Comparison of ENCODE assay signal across 29 cellular contexts in genomic region chr13:109875746-109876145, GRCh38.
A peak's percentile ranks its signal among the peaks of the same experiment; 100 is the strongest.
DNase-seq lines count a peak whose midpoint lies in the region; ATAC-seq, FAIRE-seq and TF ChIP-seq lines count a peak whose summit lies in the region.
"Had no signal": no experiment of that assay in that cellular context is flagged by ENCODE, and none has a peak within 500 bp of the region (broad histone marks: within the 10 kb centered on the region; RNA-seq: fewer than 3 reads in every experiment).

No MANE protein-coding gene starts in this region.

- H3K4me3 ChIP-seq in GM23338 (no peak overlapping the region), adrenal gland (no peak overlapping the region), lung (no peak overlapping the region), tibial artery (no peak overlapping the region)
- H3K4me3 ChIP-seq: right lobe of liver, SJCRH30, transverse colon had no signal

- no peak for TF ChIP-seq POLR2A in adrenal gland (IDR thresholded peaks at IDR 0.05)
- no peak for TF ChIP-seq POLR2A in H54 (IDR thresholded peaks at IDR 0.05; ENCODE audit: low read depth, low read length)

- H4K20me1 ChIP-seq in GM23338 (replicated peaks; ENCODE audit: insufficient read depth) = no peaks in the 10 kb centered on the region

- no peak for DNase-seq in GM23338 (ENCODE audit: low spot score)
- DNase-seq in adrenal gland = no peak
- no peak for DNase-seq in lung (ENCODE audit: low spot score)
- DNase-seq in tibial artery = no peak
- DNase-seq in H54 (ENCODE audit: insufficient read length, low spot score) = no peak
- DNase-seq: activated CD4-positive, alpha-beta T cell treated with anti-CD3 and anti-CD28 coated beads, Interleukin-2, amount 10 ng/mL, durations not matched to agents 24 days and 14 days; activated CD8-positive, alpha-beta memory T cell treated with anti-CD3 and anti-CD28 coated beads, Interleukin-2, amount 10 ng/mL, durations not matched to agents 7 days and 5 days; activated naive CD4-positive, alpha-beta T cell; activated T-cell treated with anti-CD3 and anti-CD28 coated beads, Interleukin-2, amount 50 U/mL, for 48 hours; Calu3; effector memory CD4-positive, alpha-beta T cell; erythroblast; NCI-H1694; NCI-H2171; NCI-H524; NK-92 treated with Interleukin-12 subunit alpha and Interleukin-12 subunit beta, amount 100 ng/mL, for 24 hours; right lobe of liver; SJCRH30; stimulated activated CD4-positive, alpha-beta T cell treated with anti-CD3 and anti-CD28 coated beads, Interleukin-15, amount 100 ng/mL, for 24 hours; stimulated activated naive CD4-positive, alpha-beta T cell treated with Interleukin-2 at 50 U/mL for 16 hours; transverse colon had no signal

- WGBS in adrenal gland, 4 donors = 48 to 66% (median 57%) methylated on average over 4 of the region's 4 CpGs
- 71 to 85% methylated on average over 4 of the region's 4 CpGs for WGBS in lung, 2 donors

- no peak overlapping the region for H3K27ac ChIP-seq in GM23338 (ENCODE audit: low read depth)
- H3K27ac ChIP-seq in adrenal gland = peak overlapping the region in 3 of 5 donors; percentile 46 to 81 (median 61)
- H3K27ac ChIP-seq in lung (ENCODE audit: low read depth in 1 of 2, low read length in 1 of 2) = peak overlapping the region; percentile 18 to 37
- peak overlapping the region; percentile 54 to 72 for H3K27ac ChIP-seq in tibial artery
- H3K27ac ChIP-seq: right lobe of liver, transverse colon had no signal

- intact Hi-C loops in adrenal gland (cut with DNase I) (no loop called here), tibial artery (cut with DNase I; ENCODE audit: low total_unique reads) (no loop called here)

- H3K36me3 ChIP-seq in GM23338 (ENCODE audit: insufficient read depth) (no peaks in the 10 kb centered on the region), adrenal gland (replicated peaks in 1 of 2) (no peaks in the 10 kb centered on the region), lung (ENCODE audit: control insufficient read depth in 2 of 2, insufficient read depth in 2 of 2, low read length in 2 of 2) (no peaks in the 10 kb centered on the region), tibial artery (no peaks in the 10 kb centered on the region)
- H3K36me3 ChIP-seq: brain microvascular endothelial cell, right lobe of liver, SJCRH30, transverse colon had no signal

- H3K4me3 Mint-ChIP-seq in GM23338 = no peak overlapping the region
- H3K4me3 Mint-ChIP-seq: activated CD4-positive, alpha-beta T cell treated with anti-CD3 and anti-CD28 coated beads, Interleukin-2, amount 10 ng/mL, durations not matched to agents 24 days and 14 days; activated CD8-positive, alpha-beta memory T cell treated with anti-CD3 and anti-CD28 coated beads, Interleukin-2, amount 10 ng/mL, durations not matched to agents 7 days and 5 days; CD14-positive monocyte; HFFc6; memory B cell had no signal

- H3K9me3 Mint-ChIP-seq in GM23338 = no peaks in the 10 kb centered on the region
- H3K9me3 Mint-ChIP-seq: activated CD4-positive, alpha-beta T cell treated with anti-CD3 and anti-CD28 coated beads, Interleukin-2, amount 10 ng/mL, durations not matched to agents 24 days and 14 days; HFFc6; memory B cell had no signal

- H3K9me3 ChIP-seq in adrenal gland (replicated peaks in 1 of 3) (no peaks in the 10 kb centered on the region), lung (ENCODE audit: control insufficient read depth in 2 of 2, insufficient read depth in 1 of 2, low read length in 1 of 2) (no peaks in the 10 kb centered on the region), tibial artery (no peaks in the 10 kb centered on the region)
- H3K9me3 ChIP-seq: right lobe of liver, SJCRH30, transverse colon had no signal

- no peaks in the 10 kb centered on the region for H3K4me1 ChIP-seq in GM23338 (ENCODE audit: insufficient read depth)
- H3K4me1 ChIP-seq in adrenal gland (replicated peaks in 1 of 2) = peaks cover 13 to 19% of the 10 kb centered on the region in 2 donors
- peaks cover 0 to 2% of the 10 kb centered on the region in 2 donors for H3K4me1 ChIP-seq in lung (ENCODE audit: control insufficient read depth in 2 of 2, insufficient read depth in 2 of 2, low read length in 2 of 2)
- peaks cover 0 to 23% (median 17%) of the 10 kb centered on the region in 4 donors for H3K4me1 ChIP-seq in tibial artery
- H3K4me1 ChIP-seq: SJCRH30, transverse colon had no signal

- no peak overlapping the region for H3K27ac Mint-ChIP-seq in GM23338
- H3K27ac Mint-ChIP-seq: activated CD4-positive, alpha-beta T cell treated with anti-CD3 and anti-CD28 coated beads, Interleukin-2, amount 10 ng/mL, durations not matched to agents 24 days and 14 days; activated CD8-positive, alpha-beta memory T cell treated with anti-CD3 and anti-CD28 coated beads, Interleukin-2, amount 10 ng/mL, durations not matched to agents 7 days and 5 days; CD14-positive monocyte; HFFc6; memory B cell had no signal

- FAIRE-seq in H54 (lab: Jason Lieb, UNC) = no peak
- FAIRE-seq: colon had no signal

- no peaks in the 10 kb centered on the region for H3K27me3 Mint-ChIP-seq in GM23338 (ENCODE audit: insufficient read depth, low read depth, poor library complexity)
- H3K27me3 Mint-ChIP-seq: activated CD8-positive, alpha-beta memory T cell treated with anti-CD3 and anti-CD28 coated beads, Interleukin-2, amount 10 ng/mL, durations not matched to agents 7 days and 5 days; memory B cell had no signal

- H3K79me2 ChIP-seq in GM23338 (replicated peaks; ENCODE audit: insufficient read depth) = no peaks in the 10 kb centered on the region

- H3K4me1 Mint-ChIP-seq in GM23338 = peaks cover 11% of the 10 kb centered on the region
- H3K4me1 Mint-ChIP-seq: activated CD4-positive, alpha-beta T cell treated with anti-CD3 and anti-CD28 coated beads, Interleukin-2, amount 10 ng/mL, durations not matched to agents 24 days and 14 days; activated CD8-positive, alpha-beta memory T cell treated with anti-CD3 and anti-CD28 coated beads, Interleukin-2, amount 10 ng/mL, durations not matched to agents 7 days and 5 days; CD14-positive monocyte; memory B cell had no signal

- TF ChIP-seq CTCF in GM23338 (conservative IDR thresholded peaks at IDR 0.05; ENCODE audit: low read depth in 2 of 2) (no peak), adrenal gland (IDR thresholded peaks at IDR 0.05) (no peak), lung (IDR thresholded peaks at IDR 0.05; ENCODE audit: control extremely low read depth, extremely low read depth) (no peak), tibial artery (IDR thresholded peaks at IDR 0.05) (no peak)

- no peaks in the 10 kb centered on the region for H3K9me2 ChIP-seq in GM23338 (ENCODE audit: insufficient read depth)

- peak overlapping the region; percentile 59; the same call in 1 of the 2 replicates for H2AFZ ChIP-seq in GM23338

- H3K4me2 ChIP-seq in GM23338 = no peak overlapping the region

- H3K36me3 Mint-ChIP-seq in GM23338 (ENCODE audit: low read depth) = no peaks in the 10 kb centered on the region
- H3K36me3 Mint-ChIP-seq: activated CD8-positive, alpha-beta memory T cell treated with anti-CD3 and anti-CD28 coated beads, Interleukin-2, amount 10 ng/mL, durations not matched to agents 7 days and 5 days; CD14-positive monocyte; memory B cell had no signal

- H3F3A ChIP-seq in GM23338 (replicated peaks; ENCODE audit: low read depth) = no peaks in the 10 kb centered on the region

- ATAC-seq in GM23338 (no peak), lung (ENCODE audit: insufficient read depth, low FRiP score) (no peak), HG02870 (IDR thresholded peaks at IDR 0.05; ENCODE audit: unreplicated experiment) (no peak), HG03378 (IDR thresholded peaks at IDR 0.05; ENCODE audit: unreplicated experiment) (no peak)
- ATAC-seq: activated CD8-positive, alpha-beta memory T cell treated with anti-CD3 and anti-CD28 coated beads, Interleukin-2, amount 10 ng/mL, durations not matched to agents 7 days and 5 days; Panc1 had no signal

- H3K27me3 ChIP-seq in GM23338 (ENCODE audit: insufficient read depth) = no peaks in the 10 kb centered on the region
- H3K27me3 ChIP-seq in adrenal gland = no peaks in the 10 kb centered on the region
- no peaks in the 10 kb centered on the region for H3K27me3 ChIP-seq in lung (ENCODE audit: control insufficient read depth, insufficient read depth)
- no peaks in the 10 kb centered on the region for H3K27me3 ChIP-seq in tibial artery
- H3K27me3 ChIP-seq: brain microvascular endothelial cell, right lobe of liver, SJCRH30, transverse colon had no signal

TF ChIP-seq in GM23338, 12 proteins besides CTCF, POLR2A, EP300 and RAD21 (continues in another document):
- TF ChIP-seq JUNB (IDR thresholded peaks at IDR 0.05; ENCODE audit: unreplicated experiment) (no peak), EZH2phosphoT487 (IDR thresholded peaks at IDR 0.05; ENCODE audit: unreplicated experiment) (no peak)
- TF ChIP-seq, protein P1, sequence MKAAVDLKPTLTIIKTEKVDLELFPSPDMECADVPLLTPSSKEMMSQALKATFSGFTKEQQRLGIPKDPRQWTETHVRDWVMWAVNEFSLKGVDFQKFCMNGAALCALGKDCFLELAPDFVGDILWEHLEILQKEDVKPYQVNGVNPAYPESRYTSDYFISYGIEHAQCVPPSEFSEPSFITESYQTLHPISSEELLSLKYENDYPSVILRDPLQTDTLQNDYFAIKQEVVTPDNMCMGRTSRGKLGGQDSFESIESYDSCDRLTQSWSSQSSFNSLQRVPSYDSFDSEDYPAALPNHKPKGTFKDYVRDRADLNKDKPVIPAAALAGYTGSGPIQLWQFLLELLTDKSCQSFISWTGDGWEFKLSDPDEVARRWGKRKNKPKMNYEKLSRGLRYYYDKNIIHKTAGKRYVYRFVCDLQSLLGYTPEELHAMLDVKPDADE (IDR thresholded peaks at IDR 0.05) = no peak
